Comparison of ENCODE assay signal across 22 cellular contexts in the genomic region with DNA sequence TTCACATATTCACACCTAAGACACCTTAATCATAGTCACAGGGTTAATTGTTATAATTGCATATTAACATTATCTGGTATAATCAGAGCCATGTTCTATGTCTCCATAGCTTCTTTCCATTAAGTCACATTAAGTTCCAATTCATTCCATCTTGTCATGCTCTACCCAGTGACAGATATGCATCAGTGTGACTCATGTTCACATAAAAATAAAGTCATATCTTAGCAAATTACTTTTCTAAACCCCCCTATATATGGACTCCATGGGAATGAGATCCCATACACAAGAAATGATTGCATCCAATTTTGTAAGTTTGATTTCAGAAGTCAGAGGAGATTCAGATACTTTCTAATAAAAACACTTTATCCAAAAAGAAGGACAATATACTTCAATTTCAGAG. TPM values are rescaled to one million over a fixed set of nuclear protein-coding genes. Genes with fewer than 3 reads are reported as not detected.
A peak's percentile ranks its signal among the peaks of the same experiment; 100 is the strongest.
DNase-seq lines count a peak whose midpoint lies in the region; ATAC-seq, FAIRE-seq and TF ChIP-seq lines count a peak whose summit lies in the region.
"Had no signal": no experiment of that assay in that cellular context is flagged by ENCODE, and none has a peak within 500 bp of the region (broad histone marks: within the 10 kb centered on the region; RNA-seq: fewer than 3 reads in every experiment).

No MANE protein-coding gene starts in this region.

- peaks cover 13% of the 10 kb centered on the region for H3K4me1 Mint-ChIP-seq in activated CD4-positive, alpha-beta T cell treated with anti-CD3 and anti-CD28 coated beads, Interleukin-2, amount 10 ng/mL, durations not matched to agents 7 days and 5 days
- peaks cover 19% of the 10 kb centered on the region for H3K4me1 Mint-ChIP-seq in central memory CD8-positive, alpha-beta T cell
- H3K4me1 Mint-ChIP-seq in immature natural killer cell = peaks cover 28 to 42% of the 10 kb centered on the region in 2 donors
- H3K4me1 Mint-ChIP-seq: B cell, IgD-negative memory B cell had no signal

- H3K4me3 ChIP-seq in SJCRH30 = no peak overlapping the region
- no peak overlapping the region for H3K4me3 ChIP-seq in pancreas
- H3K4me3 ChIP-seq: BLaER1 treated with 17β-estradiol and CSF1 and Interleukin-3, amounts not matched to agents 10 nM and 100 nM had no signal

- H3K9me3 ChIP-seq in SJCRH30 (replicated peaks) = no peaks in the 10 kb centered on the region
- peaks cover 0 to 4% (median 0%) of the 10 kb centered on the region in 4 donors for H3K9me3 ChIP-seq in pancreas

- peaks cover 19% of the 10 kb centered on the region for H3K9me3 Mint-ChIP-seq in activated CD4-positive, alpha-beta T cell treated with anti-CD3 and anti-CD28 coated beads, Interleukin-2, amount 10 ng/mL, durations not matched to agents 7 days and 5 days
- peaks cover 4% of the 10 kb centered on the region for H3K9me3 Mint-ChIP-seq in central memory CD8-positive, alpha-beta T cell
- H3K9me3 Mint-ChIP-seq in immature natural killer cell = peaks cover 23 to 40% (median 34%) of the 10 kb centered on the region in 6 donors

- H3K27ac Mint-ChIP-seq in activated CD4-positive, alpha-beta T cell treated with anti-CD3 and anti-CD28 coated beads, Interleukin-2, amount 10 ng/mL, durations not matched to agents 7 days and 5 days = peak overlapping the region; percentile 44
- H3K27ac Mint-ChIP-seq in central memory CD8-positive, alpha-beta T cell (ENCODE audit: low read depth) = peak overlapping the region; percentile 42
- H3K27ac Mint-ChIP-seq in immature natural killer cell = peak overlapping the region; percentile 72 to 94 (median 82)
- H3K27ac Mint-ChIP-seq: B cell; CD8-positive, alpha-beta T cell; IgD-negative memory B cell had no signal

- no peak for TF ChIP-seq CTCF in pancreas (IDR thresholded peaks at IDR 0.05)

- no peak overlapping the region for H3K27ac ChIP-seq in SJCRH30
- H3K27ac ChIP-seq in pancreas = no peak overlapping the region
- H3K27ac ChIP-seq: BLaER1 treated with 17β-estradiol and CSF1 and Interleukin-3, amounts not matched to agents 10 nM and 100 nM had no signal

- POLR2A ChIA-PET in activated CD4-positive, alpha-beta T cell treated with anti-CD3 and anti-CD28 coated beads, Interleukin-2, amount 10 ng/mL, durations not matched to agents 7 days and 5 days (lab: Charles Lee) = no interaction called here

- H3K27me3 Mint-ChIP-seq in activated CD4-positive, alpha-beta T cell treated with anti-CD3 and anti-CD28 coated beads, Interleukin-2, amount 10 ng/mL, durations not matched to agents 7 days and 5 days = peaks cover 17% of the 10 kb centered on the region
- H3K27me3 Mint-ChIP-seq in central memory CD8-positive, alpha-beta T cell = no peaks in the 10 kb centered on the region
- H3K27me3 Mint-ChIP-seq in immature natural killer cell (ENCODE audit: low read depth in 3 of 3) = peaks cover 0 to 1% (median 0%) of the 10 kb centered on the region in 3 donors

- H3K4me1 ChIP-seq in SJCRH30 = no peaks in the 10 kb centered on the region
- H3K4me1 ChIP-seq in pancreas = no peaks in the 10 kb centered on the region

- ATAC-seq in central memory CD8-positive, alpha-beta T cell (replicated peaks; ENCODE audit: extremely low read depth, poor library complexity, severe bottlenecking) = no peak
- ATAC-seq in GM18907 (IDR thresholded peaks at IDR 0.05; ENCODE audit: unreplicated experiment) (no peak), GM21786 (IDR thresholded peaks at IDR 0.05; ENCODE audit: unreplicated experiment) (no peak), pancreas (no peak)
- ATAC-seq: CD8-positive, alpha-beta T cell; HepG2 had no signal

- intact Hi-C loops in pancreas (cut with DNase I) = no loop called here

- FAIRE-seq in pancreas (lab: Jason Lieb, UNC) = no peak
- FAIRE-seq: G401.6, GM12891, HepG2 had no signal

- DNase-seq in activated CD4-positive, alpha-beta T cell treated with anti-CD3 and anti-CD28 coated beads, Interleukin-2, amount 10 ng/mL, durations not matched to agents 7 days and 5 days = no peak
- no peak for DNase-seq in activated CD4-positive, alpha-beta T cell treated with anti-CD3 and anti-CD28 coated beads for 1 hour
- DNase-seq in central memory CD8-positive, alpha-beta T cell (ENCODE audit: low spot score in 2 of 2) = no peak
- DNase-seq in immature natural killer cell = no peak
- DNase-seq in SJCRH30 = no peak
- DNase-seq in pancreas = no peak
- DNase-seq: 8988T; CD8-positive, alpha-beta T cell; COR-L47; DMS 273 treated with DMSO at 0.1 percent for 48 hours; DMS53; DND-41; GOT3; H7 had no signal

- no peak overlapping the region for H3K4me3 Mint-ChIP-seq in activated CD4-positive, alpha-beta T cell treated with anti-CD3 and anti-CD28 coated beads, Interleukin-2, amount 10 ng/mL, durations not matched to agents 7 days and 5 days
- H3K4me3 Mint-ChIP-seq in central memory CD8-positive, alpha-beta T cell = no peak overlapping the region
- peak overlapping the region; percentile 39 to 59 (median 56) for H3K4me3 Mint-ChIP-seq in immature natural killer cell
- H3K4me3 Mint-ChIP-seq: B cell; CD8-positive, alpha-beta T cell had no signal

- H3K27me3 ChIP-seq in SJCRH30 = no peaks in the 10 kb centered on the region
- no peaks in the 10 kb centered on the region for H3K27me3 ChIP-seq in pancreas
- H3K27me3 ChIP-seq: BLaER1 treated with 17β-estradiol and CSF1 and Interleukin-3, amounts not matched to agents 10 nM and 100 nM had no signal

- no peaks in the 10 kb centered on the region for H3K36me3 ChIP-seq in SJCRH30
- H3K36me3 ChIP-seq in pancreas = no peaks in the 10 kb centered on the region

- peaks cover 19% of the 10 kb centered on the region for H3K36me3 Mint-ChIP-seq in activated CD4-positive, alpha-beta T cell treated with anti-CD3 and anti-CD28 coated beads, Interleukin-2, amount 10 ng/mL, durations not matched to agents 7 days and 5 days (ENCODE audit: low read depth)
- no peaks in the 10 kb centered on the region for H3K36me3 Mint-ChIP-seq in central memory CD8-positive, alpha-beta T cell (ENCODE audit: insufficient read depth)
- peaks cover 22 to 29% (median 24%) of the 10 kb centered on the region in 3 donors for H3K36me3 Mint-ChIP-seq in immature natural killer cell

- CTCF ChIA-PET in activated CD4-positive, alpha-beta T cell treated with anti-CD3 and anti-CD28 coated beads, Interleukin-2, amount 10 ng/mL, durations not matched to agents 7 days and 5 days (lab: Charles Lee) = interaction anchor here (1.0 to 1.7 kb wide), 3 partner anchors 10 to 21 kb away, joined by 3 to 4 read pairs (median 4); no protein-coding TSS in a partner anchor

RNA-seq across cellular contexts. Expression of gene THBS1, which starts 27.3 kb away (rescaled TPM):
- total RNA-seq in activated CD4-positive, alpha-beta T cell treated with anti-CD3 and anti-CD28 coated beads, Interleukin-2, amount 10 ng/mL, durations not matched to agents 7 days and 5 days = 1 to 10 TPM in 1 of 2 experiments, under 1 TPM in 1; 0.40 to 1.1 TPM
- polyA plus RNA-seq in immature natural killer cell (10 to 100 TPM in 1 of 3 donors, 1 to 10 TPM in 2; 2.2 to 11.4 (median 9.2) TPM), pancreas (10 to 100 TPM; 14.0 to 16.7 TPM)
- total RNA-seq in SJCRH30 (2014; rRNA removed; shearing (Covaris generic)) = 24.3 and 24.4 TPM in 2 replicates
- total RNA-seq in pancreas = 100 to 1,000 TPM in 2 of 6 donors, 10 to 100 TPM in 4; 31.1 to 176 (median 77.9) TPM

Comparison
In these comparisons a context has a peak if more than half of its experiments do, and no peak if none do; other contexts are left out.
1. H3K4me3 Mint-ChIP-seq: peak in immature natural killer cell (5 of 5); none in activated CD4-positive, alpha-beta T cell treated with anti-CD3 and anti-CD28 coated beads, Interleukin-2, amount 10 ng/mL, durations not matched to agents 7 days and 5 days (single experiment) and central memory CD8-positive, alpha-beta T cell (single experiment).
2. RNA of gene THBS1, which starts 27.3 kb away (total RNA-seq): 31.1 to 176 TPM in pancreas and 24.3 to 24.4 TPM in SJCRH30; 0.40 to 1.1 TPM in activated CD4-positive, alpha-beta T cell treated with anti-CD3 and anti-CD28 coated beads, Interleukin-2, amount 10 ng/mL, durations not matched to agents 7 days and 5 days; every median in the first group is over 10 times any median in the second.
3. Peak in every context shown above with its lines, with median percentiles within 50 percentile points of each other: H3K27ac Mint-ChIP-seq.